23 cellular contexts compared by ENCODE assay signal in genomic region chr1:87572008-87572407, GRCh38.
"Had no signal": no experiment of that assay in that cellular context is flagged by ENCODE, and none has a peak within 500 bp of the region (broad histone marks: within the 10 kb centered on the region; RNA-seq: fewer than 3 reads in every experiment).

No MANE protein-coding gene starts in this region.

- H3K4me1 ChIP-seq: esophagus muscularis mucosa, foreskin keratinocyte, gastroesophageal sphincter, heart right ventricle, left lung, lower lobe of right lung had no signal

- FAIRE-seq: colon, endothelial cell of umbilical vein, frontal cortex, islet of Langerhans, keratinocyte had no signal

- H3K36me3 ChIP-seq: esophagus muscularis mucosa, gastroesophageal sphincter, heart right ventricle, left lung, lower lobe of right lung had no signal

- DNase-seq: dermis blood vessel endothelial cell; dorsolateral prefrontal cortex; effector CD4-positive, alpha-beta T cell; effector memory CD4-positive, alpha-beta T cell; foreskin keratinocyte; glutamatergic neuron; head of caudate nucleus; heart right ventricle; hippocampal formation; left cardiac atrium; left lung; left ventricle myocardium superior; lower lobe of right lung; mesenchymal stem cell; midbrain had no signal

- H3K27me3 ChIP-seq: dorsolateral prefrontal cortex, esophagus muscularis mucosa, foreskin keratinocyte, gastroesophageal sphincter, heart right ventricle, left lung had no signal

- H3K27ac ChIP-seq: coronary artery, dorsolateral prefrontal cortex, esophagus muscularis mucosa, foreskin keratinocyte, gastroesophageal sphincter, heart right ventricle, left lung, lower lobe of right lung had no signal

- H3K9me3 ChIP-seq: esophagus muscularis mucosa, gastroesophageal sphincter, heart right ventricle, left lung, lower lobe of right lung had no signal

- ATAC-seq: foreskin keratinocyte, gastroesophageal sphincter, heart right ventricle, left cardiac atrium, left lung, left ventricle myocardium superior, lower lobe of right lung had no signal

- H3K4me3 ChIP-seq: coronary artery, dorsolateral prefrontal cortex, esophagus muscularis mucosa, gastroesophageal sphincter, heart right ventricle, left lung, lower lobe of right lung had no signal
